ENCODE assay signal across 1 cellular context in genomic region chr2:2332381-2332780, GRCh38.
TF ChIP-seq lines count a peak whose summit lies in the region.

No MANE protein-coding gene starts in this region.

TF ChIP-seq in HepG2, 621 proteins besides CTCF, POLR2A, EP300 and RAD21 (continued from another document):
- TF ChIP-seq ZNF513 (CRISPR knock-in tag; conservative IDR thresholded peaks at IDR 0.05), result no peak
- no peak for TF ChIP-seq ZZZ3 (CRISPR knock-in tag; IDR thresholded peaks at IDR 0.05; ENCODE audit: borderline replicate concordance)
- TF ChIP-seq NR2F2 (IDR thresholded peaks at IDR 0.05; ENCODE audit: borderline replicate concordance, low read depth), result no peak
